In the genomic region with DNA sequence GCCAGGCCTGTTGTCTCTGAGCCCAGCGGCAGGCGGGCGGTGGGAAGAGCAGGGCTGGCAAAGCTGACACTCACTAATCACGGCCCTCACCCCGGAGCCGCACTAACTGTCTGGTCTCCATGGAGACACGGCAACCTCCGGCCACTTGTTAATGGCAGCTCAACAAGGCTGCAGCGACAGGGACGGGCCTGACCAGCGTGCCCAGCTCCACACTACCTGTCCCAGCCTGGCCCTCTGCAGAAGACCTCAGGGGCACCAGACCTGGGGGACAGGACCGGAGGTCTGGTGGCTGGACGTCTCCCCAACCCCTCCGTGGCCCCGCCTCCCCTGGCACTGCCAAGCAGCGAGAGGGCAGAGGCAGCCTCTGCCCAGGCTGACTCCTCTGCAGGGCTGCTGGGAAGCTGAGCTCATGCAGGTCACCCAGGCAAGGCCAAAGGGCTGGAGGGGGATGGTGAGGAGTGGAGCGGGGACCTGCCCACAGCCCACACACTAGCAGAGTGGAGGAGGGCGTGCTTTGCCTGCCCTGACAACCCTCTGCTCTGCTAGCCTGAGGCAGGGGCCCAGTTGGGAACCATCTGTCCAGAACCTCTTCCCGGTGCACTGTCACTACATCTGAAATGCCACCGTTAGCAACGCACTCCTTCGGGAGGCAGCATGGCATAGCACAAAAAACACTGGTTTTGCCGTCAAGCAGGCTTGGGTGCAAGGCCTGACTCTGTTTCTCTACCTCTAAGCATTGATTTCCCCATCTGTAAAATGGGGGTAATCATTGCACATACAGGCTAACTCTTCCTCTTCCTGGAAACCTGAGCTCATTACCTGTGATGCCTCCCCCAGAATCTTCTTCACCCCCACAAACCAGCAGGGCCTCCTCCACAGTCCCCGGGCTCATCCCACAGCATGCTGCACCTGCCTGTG, we compare ENCODE assay signal across 1 cellular context.
TF ChIP-seq lines count a peak whose summit lies in the region.

No MANE protein-coding gene starts in this region.

TF ChIP-seq in HepG2, 621 proteins besides CTCF, POLR2A, EP300 and RAD21 (continued from another document and continues in another):
- TF ChIP-seq ZNF652 (CRISPR knock-in tag; IDR thresholded peaks at IDR 0.05; ENCODE audit: borderline replicate concordance, low read depth) (no peak), ZKSCAN5 (CRISPR knock-in tag; IDR thresholded peaks at IDR 0.05) (no peak), ZFP90 (CRISPR knock-in tag; IDR thresholded peaks at IDR 0.05; ENCODE audit: borderline replicate concordance) (no peak), REL (CRISPR knock-in tag; conservative IDR thresholded peaks at IDR 0.05) (no peak), HOXA3 (CRISPR knock-in tag; IDR thresholded peaks at IDR 0.05) (no peak), DNMT3B (CRISPR knock-in tag; conservative IDR thresholded peaks at IDR 0.05) (no peak), ZFAT (CRISPR knock-in tag; conservative IDR thresholded peaks at IDR 0.05) (no peak), ZNF337 (CRISPR knock-in tag; IDR thresholded peaks at IDR 0.05; ENCODE audit: borderline replicate concordance, low read depth) (no peak), YEATS4 (CRISPR knock-in tag; IDR thresholded peaks at IDR 0.05; ENCODE audit: borderline replicate concordance) (no peak), SMAD3 (CRISPR knock-in tag; IDR thresholded peaks at IDR 0.05) (no peak), ZNF782 (CRISPR knock-in tag; IDR thresholded peaks at IDR 0.05; ENCODE audit: borderline replicate concordance) (no peak), PLRG1 (conservative IDR thresholded peaks at IDR 0.05) (no peak), ZNF367 (CRISPR knock-in tag; IDR thresholded peaks at IDR 0.05; ENCODE audit: borderline replicate concordance) (no peak), NFKB2 (CRISPR knock-in tag; IDR thresholded peaks at IDR 0.05; ENCODE audit: borderline replicate concordance) (no peak), CBX5 (CRISPR knock-in tag; IDR thresholded peaks at IDR 0.05; ENCODE audit: borderline replicate concordance) (peak; percentile 43; the same call in 1 of the 2 replicates), GABPB1 (CRISPR knock-in tag; IDR thresholded peaks at IDR 0.05) (no peak; the same call in 1 of the 2 replicates), PCBP2 (optimal IDR thresholded peaks at IDR 0.05; ENCODE audit: low read depth, low read length, poor library complexity, severe bottlenecking) (no peak), ZNF543 (CRISPR knock-in tag; IDR thresholded peaks at IDR 0.05) (no peak), ZNF546 (CRISPR knock-in tag; conservative IDR thresholded peaks at IDR 0.05) (no peak)
- TF ChIP-seq, protein P1, sequence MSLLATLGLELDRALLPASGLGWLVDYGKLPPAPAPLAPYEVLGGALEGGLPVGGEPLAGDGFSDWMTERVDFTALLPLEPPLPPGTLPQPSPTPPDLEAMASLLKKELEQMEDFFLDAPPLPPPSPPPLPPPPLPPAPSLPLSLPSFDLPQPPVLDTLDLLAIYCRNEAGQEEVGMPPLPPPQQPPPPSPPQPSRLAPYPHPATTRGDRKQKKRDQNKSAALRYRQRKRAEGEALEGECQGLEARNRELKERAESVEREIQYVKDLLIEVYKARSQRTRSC (CRISPR knock-in tag; IDR thresholded peaks at IDR 0.05; ENCODE audit: low read depth) = no peak
- TF ChIP-seq, protein P2, sequence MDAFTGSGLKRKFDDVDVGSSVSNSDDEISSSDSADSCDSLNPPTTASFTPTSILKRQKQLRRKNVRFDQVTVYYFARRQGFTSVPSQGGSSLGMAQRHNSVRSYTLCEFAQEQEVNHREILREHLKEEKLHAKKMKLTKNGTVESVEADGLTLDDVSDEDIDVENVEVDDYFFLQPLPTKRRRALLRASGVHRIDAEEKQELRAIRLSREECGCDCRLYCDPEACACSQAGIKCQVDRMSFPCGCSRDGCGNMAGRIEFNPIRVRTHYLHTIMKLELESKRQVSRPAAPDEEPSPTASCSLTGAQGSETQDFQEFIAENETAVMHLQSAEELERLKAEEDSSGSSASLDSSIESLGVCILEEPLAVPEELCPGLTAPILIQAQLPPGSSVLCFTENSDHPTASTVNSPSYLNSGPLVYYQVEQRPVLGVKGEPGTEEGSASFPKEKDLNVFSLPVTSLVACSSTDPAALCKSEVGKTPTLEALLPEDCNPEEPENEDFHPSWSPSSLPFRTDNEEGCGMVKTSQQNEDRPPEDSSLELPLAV (CRISPR knock-in tag; conservative IDR thresholded peaks at IDR 0.05; ENCODE audit: low read depth) = no peak
- TF ChIP-seq, protein P3, sequence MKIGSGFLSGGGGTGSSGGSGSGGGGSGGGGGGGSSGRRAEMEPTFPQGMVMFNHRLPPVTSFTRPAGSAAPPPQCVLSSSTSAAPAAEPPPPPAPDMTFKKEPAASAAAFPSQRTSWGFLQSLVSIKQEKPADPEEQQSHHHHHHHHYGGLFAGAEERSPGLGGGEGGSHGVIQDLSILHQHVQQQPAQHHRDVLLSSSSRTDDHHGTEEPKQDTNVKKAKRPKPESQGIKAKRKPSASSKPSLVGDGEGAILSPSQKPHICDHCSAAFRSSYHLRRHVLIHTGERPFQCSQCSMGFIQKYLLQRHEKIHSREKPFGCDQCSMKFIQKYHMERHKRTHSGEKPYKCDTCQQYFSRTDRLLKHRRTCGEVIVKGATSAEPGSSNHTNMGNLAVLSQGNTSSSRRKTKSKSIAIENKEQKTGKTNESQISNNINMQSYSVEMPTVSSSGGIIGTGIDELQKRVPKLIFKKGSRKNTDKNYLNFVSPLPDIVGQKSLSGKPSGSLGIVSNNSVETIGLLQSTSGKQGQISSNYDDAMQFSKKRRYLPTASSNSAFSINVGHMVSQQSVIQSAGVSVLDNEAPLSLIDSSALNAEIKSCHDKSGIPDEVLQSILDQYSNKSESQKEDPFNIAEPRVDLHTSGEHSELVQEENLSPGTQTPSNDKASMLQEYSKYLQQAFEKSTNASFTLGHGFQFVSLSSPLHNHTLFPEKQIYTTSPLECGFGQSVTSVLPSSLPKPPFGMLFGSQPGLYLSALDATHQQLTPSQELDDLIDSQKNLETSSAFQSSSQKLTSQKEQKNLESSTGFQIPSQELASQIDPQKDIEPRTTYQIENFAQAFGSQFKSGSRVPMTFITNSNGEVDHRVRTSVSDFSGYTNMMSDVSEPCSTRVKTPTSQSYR (CRISPR knock-in tag; IDR thresholded peaks at IDR 0.05; ENCODE audit: borderline replicate concordance) = peak; percentile 83
- TF ChIP-seq, protein P4, sequence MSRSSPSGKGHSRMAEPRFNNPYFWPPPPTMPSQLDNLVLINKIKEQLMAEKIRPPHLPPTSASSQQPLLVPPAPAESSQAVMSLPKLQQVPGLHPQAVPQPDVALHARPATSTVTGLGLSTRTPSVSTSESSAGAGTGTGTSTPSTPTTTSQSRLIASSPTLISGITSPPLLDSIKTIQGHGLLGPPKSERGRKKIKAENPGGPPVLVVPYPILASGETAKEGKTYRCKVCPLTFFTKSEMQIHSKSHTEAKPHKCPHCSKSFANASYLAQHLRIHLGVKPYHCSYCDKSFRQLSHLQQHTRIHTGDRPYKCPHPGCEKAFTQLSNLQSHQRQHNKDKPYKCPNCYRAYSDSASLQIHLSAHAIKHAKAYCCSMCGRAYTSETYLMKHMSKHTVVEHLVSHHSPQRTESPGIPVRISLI (CRISPR knock-in tag; IDR thresholded peaks at IDR 0.05; ENCODE audit: borderline replicate concordance) = no peak
- TF ChIP-seq, protein P5, sequence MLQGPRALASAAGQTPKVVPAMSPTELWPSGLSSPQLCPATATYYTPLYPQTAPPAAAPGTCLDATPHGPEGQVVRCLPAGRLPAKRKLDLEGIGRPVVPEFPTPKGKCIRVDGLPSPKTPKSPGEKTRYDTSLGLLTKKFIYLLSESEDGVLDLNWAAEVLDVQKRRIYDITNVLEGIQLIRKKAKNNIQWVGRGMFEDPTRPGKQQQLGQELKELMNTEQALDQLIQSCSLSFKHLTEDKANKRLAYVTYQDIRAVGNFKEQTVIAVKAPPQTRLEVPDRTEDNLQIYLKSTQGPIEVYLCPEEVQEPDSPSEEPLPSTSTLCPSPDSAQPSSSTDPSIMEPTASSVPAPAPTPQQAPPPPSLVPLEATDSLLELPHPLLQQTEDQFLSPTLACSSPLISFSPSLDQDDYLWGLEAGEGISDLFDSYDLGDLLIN (CRISPR knock-in tag; IDR thresholded peaks at IDR 0.05; ENCODE audit: borderline replicate concordance) = no peak
- TF ChIP-seq, protein P6, sequence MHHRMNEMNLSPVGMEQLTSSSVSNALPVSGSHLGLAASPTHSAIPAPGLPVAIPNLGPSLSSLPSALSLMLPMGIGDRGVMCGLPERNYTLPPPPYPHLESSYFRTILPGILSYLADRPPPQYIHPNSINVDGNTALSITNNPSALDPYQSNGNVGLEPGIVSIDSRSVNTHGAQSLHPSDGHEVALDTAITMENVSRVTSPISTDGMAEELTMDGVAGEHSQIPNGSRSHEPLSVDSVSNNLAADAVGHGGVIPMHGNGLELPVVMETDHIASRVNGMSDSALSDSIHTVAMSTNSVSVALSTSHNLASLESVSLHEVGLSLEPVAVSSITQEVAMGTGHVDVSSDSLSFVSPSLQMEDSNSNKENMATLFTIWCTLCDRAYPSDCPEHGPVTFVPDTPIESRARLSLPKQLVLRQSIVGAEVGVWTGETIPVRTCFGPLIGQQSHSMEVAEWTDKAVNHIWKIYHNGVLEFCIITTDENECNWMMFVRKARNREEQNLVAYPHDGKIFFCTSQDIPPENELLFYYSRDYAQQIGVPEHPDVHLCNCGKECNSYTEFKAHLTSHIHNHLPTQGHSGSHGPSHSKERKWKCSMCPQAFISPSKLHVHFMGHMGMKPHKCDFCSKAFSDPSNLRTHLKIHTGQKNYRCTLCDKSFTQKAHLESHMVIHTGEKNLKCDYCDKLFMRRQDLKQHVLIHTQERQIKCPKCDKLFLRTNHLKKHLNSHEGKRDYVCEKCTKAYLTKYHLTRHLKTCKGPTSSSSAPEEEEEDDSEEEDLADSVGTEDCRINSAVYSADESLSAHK (CRISPR knock-in tag; IDR thresholded peaks at IDR 0.05; ENCODE audit: borderline replicate concordance) = no peak
- TF ChIP-seq, protein P7, sequence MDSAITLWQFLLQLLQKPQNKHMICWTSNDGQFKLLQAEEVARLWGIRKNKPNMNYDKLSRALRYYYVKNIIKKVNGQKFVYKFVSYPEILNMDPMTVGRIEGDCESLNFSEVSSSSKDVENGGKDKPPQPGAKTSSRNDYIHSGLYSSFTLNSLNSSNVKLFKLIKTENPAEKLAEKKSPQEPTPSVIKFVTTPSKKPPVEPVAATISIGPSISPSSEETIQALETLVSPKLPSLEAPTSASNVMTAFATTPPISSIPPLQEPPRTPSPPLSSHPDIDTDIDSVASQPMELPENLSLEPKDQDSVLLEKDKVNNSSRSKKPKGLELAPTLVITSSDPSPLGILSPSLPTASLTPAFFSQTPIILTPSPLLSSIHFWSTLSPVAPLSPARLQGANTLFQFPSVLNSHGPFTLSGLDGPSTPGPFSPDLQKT (CRISPR knock-in tag; IDR thresholded peaks at IDR 0.05; ENCODE audit: borderline replicate concordance) = no peak
- TF ChIP-seq, protein P8, sequence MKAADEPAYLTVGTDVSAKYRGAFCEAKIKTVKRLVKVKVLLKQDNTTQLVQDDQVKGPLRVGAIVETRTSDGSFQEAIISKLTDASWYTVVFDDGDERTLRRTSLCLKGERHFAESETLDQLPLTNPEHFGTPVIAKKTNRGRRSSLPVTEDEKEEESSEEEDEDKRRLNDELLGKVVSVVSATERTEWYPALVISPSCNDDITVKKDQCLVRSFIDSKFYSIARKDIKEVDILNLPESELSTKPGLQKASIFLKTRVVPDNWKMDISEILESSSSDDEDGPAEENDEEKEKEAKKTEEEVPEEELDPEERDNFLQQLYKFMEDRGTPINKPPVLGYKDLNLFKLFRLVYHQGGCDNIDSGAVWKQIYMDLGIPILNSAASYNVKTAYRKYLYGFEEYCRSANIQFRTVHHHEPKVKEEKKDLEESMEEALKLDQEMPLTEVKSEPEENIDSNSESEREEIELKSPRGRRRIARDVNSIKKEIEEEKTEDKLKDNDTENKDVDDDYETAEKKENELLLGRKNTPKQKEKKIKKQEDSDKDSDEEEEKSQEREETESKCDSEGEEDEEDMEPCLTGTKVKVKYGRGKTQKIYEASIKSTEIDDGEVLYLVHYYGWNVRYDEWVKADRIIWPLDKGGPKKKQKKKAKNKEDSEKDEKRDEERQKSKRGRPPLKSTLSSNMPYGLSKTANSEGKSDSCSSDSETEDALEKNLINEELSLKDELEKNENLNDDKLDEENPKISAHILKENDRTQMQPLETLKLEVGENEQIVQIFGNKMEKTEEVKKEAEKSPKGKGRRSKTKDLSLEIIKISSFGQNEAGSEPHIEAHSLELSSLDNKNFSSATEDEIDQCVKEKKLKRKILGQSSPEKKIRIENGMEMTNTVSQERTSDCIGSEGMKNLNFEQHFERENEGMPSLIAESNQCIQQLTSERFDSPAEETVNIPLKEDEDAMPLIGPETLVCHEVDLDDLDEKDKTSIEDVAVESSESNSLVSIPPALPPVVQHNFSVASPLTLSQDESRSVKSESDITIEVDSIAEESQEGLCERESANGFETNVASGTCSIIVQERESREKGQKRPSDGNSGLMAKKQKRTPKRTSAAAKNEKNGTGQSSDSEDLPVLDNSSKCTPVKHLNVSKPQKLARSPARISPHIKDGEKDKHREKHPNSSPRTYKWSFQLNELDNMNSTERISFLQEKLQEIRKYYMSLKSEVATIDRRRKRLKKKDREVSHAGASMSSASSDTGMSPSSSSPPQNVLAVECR (CRISPR knock-in tag; IDR thresholded peaks at IDR 0.05; ENCODE audit: borderline replicate concordance) = 0 out of 2 replicates have a peak, but pooled peaks have one; percentile 19
- TF ChIP-seq, protein P9, sequence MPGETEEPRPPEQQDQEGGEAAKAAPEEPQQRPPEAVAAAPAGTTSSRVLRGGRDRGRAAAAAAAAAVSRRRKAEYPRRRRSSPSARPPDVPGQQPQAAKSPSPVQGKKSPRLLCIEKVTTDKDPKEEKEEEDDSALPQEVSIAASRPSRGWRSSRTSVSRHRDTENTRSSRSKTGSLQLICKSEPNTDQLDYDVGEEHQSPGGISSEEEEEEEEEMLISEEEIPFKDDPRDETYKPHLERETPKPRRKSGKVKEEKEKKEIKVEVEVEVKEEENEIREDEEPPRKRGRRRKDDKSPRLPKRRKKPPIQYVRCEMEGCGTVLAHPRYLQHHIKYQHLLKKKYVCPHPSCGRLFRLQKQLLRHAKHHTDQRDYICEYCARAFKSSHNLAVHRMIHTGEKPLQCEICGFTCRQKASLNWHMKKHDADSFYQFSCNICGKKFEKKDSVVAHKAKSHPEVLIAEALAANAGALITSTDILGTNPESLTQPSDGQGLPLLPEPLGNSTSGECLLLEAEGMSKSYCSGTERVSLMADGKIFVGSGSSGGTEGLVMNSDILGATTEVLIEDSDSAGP (CRISPR knock-in tag; IDR thresholded peaks at IDR 0.05; ENCODE audit: borderline replicate concordance) = 0 out of 2 replicates have a peak, but pooled peaks have one; percentile 50
- TF ChIP-seq, protein P10, sequence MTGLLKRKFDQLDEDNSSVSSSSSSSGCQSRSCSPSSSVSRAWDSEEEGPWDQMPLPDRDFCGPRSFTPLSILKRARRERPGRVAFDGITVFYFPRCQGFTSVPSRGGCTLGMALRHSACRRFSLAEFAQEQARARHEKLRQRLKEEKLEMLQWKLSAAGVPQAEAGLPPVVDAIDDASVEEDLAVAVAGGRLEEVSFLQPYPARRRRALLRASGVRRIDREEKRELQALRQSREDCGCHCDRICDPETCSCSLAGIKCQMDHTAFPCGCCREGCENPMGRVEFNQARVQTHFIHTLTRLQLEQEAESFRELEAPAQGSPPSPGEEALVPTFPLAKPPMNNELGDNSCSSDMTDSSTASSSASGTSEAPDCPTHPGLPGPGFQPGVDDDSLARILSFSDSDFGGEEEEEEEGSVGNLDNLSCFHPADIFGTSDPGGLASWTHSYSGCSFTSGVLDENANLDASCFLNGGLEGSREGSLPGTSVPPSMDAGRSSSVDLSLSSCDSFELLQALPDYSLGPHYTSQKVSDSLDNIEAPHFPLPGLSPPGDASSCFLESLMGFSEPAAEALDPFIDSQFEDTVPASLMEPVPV (CRISPR knock-in tag; IDR thresholded peaks at IDR 0.05) = no peak
